1 cellular context compared by ENCODE assay signal in genomic region chr13:22111152-22111783, GRCh38.
TF ChIP-seq lines count a peak whose summit lies in the region.

No MANE protein-coding gene starts in this region.

TF ChIP-seq in IMR-90, 13 proteins besides CTCF, POLR2A, EP300 and RAD21:
- TF ChIP-seq ELK1 (IDR thresholded peaks at IDR 0.05; ENCODE audit: borderline replicate concordance, low read depth, low read length) (no peak), CHD1 (IDR thresholded peaks at IDR 0.05; ENCODE audit: low read depth, low read length) (no peak), MAZ (IDR thresholded peaks at IDR 0.05; ENCODE audit: borderline replicate concordance, low read depth, low read length) (no peak), CEBPB (IDR thresholded peaks at IDR 0.05; ENCODE audit: low read depth, low read length) (no peak), FOS (IDR thresholded peaks at IDR 0.05; ENCODE audit: low read depth, low read length) (no peak), RCOR1 (IDR thresholded peaks at IDR 0.05; ENCODE audit: insufficient replicate concordance, low read length) (no peak), MAFK (IDR thresholded peaks at IDR 0.05; ENCODE audit: low read depth, low read length) (no peak), NFE2L2 (IDR thresholded peaks at IDR 0.05; ENCODE audit: low read depth, low read length) (no peak), SMC3 (IDR thresholded peaks at IDR 0.05; ENCODE audit: low read depth, low read length) (no peak), MXI1 (IDR thresholded peaks at IDR 0.05; ENCODE audit: borderline replicate concordance, low read depth, low read length) (no peak), RFX5 (IDR thresholded peaks at IDR 0.05; ENCODE audit: low read depth, low read length) (no peak), USF2 (IDR thresholded peaks at IDR 0.05; ENCODE audit: low read depth, low read length) (no peak), BHLHE40 (IDR thresholded peaks at IDR 0.05; ENCODE audit: low read depth, low read length) (no peak)
